In genomic region chr2:107146181-107146580, GRCh38 we compare ENCODE assay signal across 28 cellular contexts.
"Had no signal": no experiment of that assay in that cellular context is flagged by ENCODE, and none has a peak within 500 bp of the region (broad histone marks: within the 10 kb centered on the region; RNA-seq: fewer than 3 reads in every experiment).

No MANE protein-coding gene starts in this region.

- DNase-seq: activated effector memory CD4-positive, alpha-beta T cell treated with anti-CD3 and anti-CD28 coated beads, Interleukin-2, amount 50 U/mL, for 16 hours; activated effector memory CD4-positive, alpha-beta T cell treated with Interleukin-2 at 50 U/mL for 16 hours; activated gamma-delta T cell; activated gamma-delta T cell treated with Interleukin-2 at 50 U/mL for 16 hours; activated naive CD4-positive, alpha-beta T cell; activated naive CD4-positive, alpha-beta T cell treated with anti-CD3 and anti-CD28 coated beads for 36 hours; activated naive CD4-positive, alpha-beta T cell treated with anti-CD3 and anti-CD28 coated beads, Interleukin-2, amount 10 ng/mL, durations not matched to agents 7 days and 5 days; activated naive CD4-positive, alpha-beta T cell treated with anti-CD3 and anti-CD28 coated beads, Interleukin-2, amount 50 U/mL, for 16 hours; activated naive CD4-positive, alpha-beta T cell treated with Interleukin-2 at 50 U/mL for 16 hours; activated naive CD8-positive, alpha-beta T cell treated with anti-CD3 and anti-CD28 coated beads for 36 hours; activated naive CD8-positive, alpha-beta T cell treated with anti-CD3 and anti-CD28 coated beads, Interleukin-2, amount 10 ng/mL, durations not matched to agents 7 days and 5 days; activated naive CD8-positive, alpha-beta T cell treated with anti-CD3 and anti-CD28 coated beads, Interleukin-2, amount 50 U/mL, for 24 hours; activated T-cell treated with anti-CD3 and anti-CD28 coated beads, Interleukin-2, amount 50 U/mL, for 1 hour; activated T-cell treated with anti-CD3 and anti-CD28 coated beads, Interleukin-2, amount 50 U/mL, for 24 hours; activated T-cell treated with anti-CD3 and anti-CD28 coated beads, Interleukin-2, amount 50 U/mL, for 4 hours; activated T-cell treated with anti-CD3 and anti-CD28 coated beads, Interleukin-2, amount 50 U/mL, for 48 hours; activated T-cell treated with anti-CD3 and anti-CD28 coated beads, Interleukin-2, amount 50 U/mL, for 72 hours; adrenal gland; amniotic stem cell; amygdala; anterior cingulate cortex; aorta; body of pancreas; central memory CD4-positive, alpha-beta T cell; cerebellar nuclear complex had no signal

- H3K4me3 ChIP-seq: adrenal gland, ascending aorta, body of pancreas, breast epithelium, cardiac muscle cell had no signal

- H3K4me1 ChIP-seq: adrenal gland, ascending aorta, body of pancreas, breast epithelium had no signal

- H3K27me3 ChIP-seq: adrenal gland, ascending aorta, body of pancreas, breast epithelium, cardiac muscle cell had no signal

- H3K36me3 ChIP-seq: adrenal gland, ascending aorta, breast epithelium, cardiac muscle cell had no signal

- H3K9me3 ChIP-seq: adrenal gland, ascending aorta, body of pancreas had no signal

- H3K27ac ChIP-seq: adrenal gland, ascending aorta, body of pancreas, breast epithelium, cardiac muscle cell had no signal
